ENCODE assay signal across 3 cellular contexts in genomic region chr3:54591157-54591556, GRCh38.
"Had no signal": no experiment of that assay in that cellular context is flagged by ENCODE, and none has a peak within 500 bp of the region (broad histone marks: within the 10 kb centered on the region; RNA-seq: fewer than 3 reads in every experiment).

No MANE protein-coding gene starts in this region.

- ATAC-seq: GM12878 had no signal

- DNase-seq: GDM1, GF-D8 had no signal

- H3K4me3 ChIP-seq: GM12878 had no signal
